ENCODE assay signal across 1 cellular context in the genomic region with DNA sequence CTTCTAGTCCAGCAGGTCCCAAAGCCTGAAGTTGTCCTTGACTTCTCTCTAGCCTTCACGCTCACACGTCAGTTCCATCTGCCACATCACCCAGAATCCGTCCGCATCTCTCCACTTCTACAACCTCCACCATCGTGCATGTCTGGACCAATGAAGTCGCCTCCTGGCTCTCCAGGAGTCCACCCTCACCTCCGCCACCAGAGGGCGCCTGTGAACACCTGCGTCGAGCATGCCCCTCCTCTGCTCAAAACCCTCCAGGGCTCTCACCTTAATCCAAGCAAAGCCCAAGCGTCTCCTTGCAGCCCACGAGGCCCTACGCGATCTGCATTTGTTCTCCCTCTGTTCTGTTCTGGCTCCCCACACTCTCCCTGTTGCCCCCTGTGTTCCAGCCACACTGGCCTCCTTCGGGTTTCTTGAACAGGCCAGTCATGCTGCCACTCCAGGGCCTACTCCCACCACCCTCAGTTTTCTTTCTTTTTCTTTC.
A peak's percentile ranks its signal among the peaks of the same experiment; 100 is the strongest.
TF ChIP-seq lines count a peak whose summit lies in the region.

No MANE protein-coding gene starts in this region.

TF ChIP-seq in IMR-90, 13 proteins besides CTCF, POLR2A, EP300 and RAD21:
- TF ChIP-seq MAFK (IDR thresholded peaks at IDR 0.05; ENCODE audit: low read depth, low read length): no peak
- peak; percentile 28 for TF ChIP-seq RCOR1 (IDR thresholded peaks at IDR 0.05; ENCODE audit: insufficient replicate concordance, low read length)
- TF ChIP-seq SMC3 (IDR thresholded peaks at IDR 0.05; ENCODE audit: low read depth, low read length): peak; percentile 68
